In the genomic region with DNA sequence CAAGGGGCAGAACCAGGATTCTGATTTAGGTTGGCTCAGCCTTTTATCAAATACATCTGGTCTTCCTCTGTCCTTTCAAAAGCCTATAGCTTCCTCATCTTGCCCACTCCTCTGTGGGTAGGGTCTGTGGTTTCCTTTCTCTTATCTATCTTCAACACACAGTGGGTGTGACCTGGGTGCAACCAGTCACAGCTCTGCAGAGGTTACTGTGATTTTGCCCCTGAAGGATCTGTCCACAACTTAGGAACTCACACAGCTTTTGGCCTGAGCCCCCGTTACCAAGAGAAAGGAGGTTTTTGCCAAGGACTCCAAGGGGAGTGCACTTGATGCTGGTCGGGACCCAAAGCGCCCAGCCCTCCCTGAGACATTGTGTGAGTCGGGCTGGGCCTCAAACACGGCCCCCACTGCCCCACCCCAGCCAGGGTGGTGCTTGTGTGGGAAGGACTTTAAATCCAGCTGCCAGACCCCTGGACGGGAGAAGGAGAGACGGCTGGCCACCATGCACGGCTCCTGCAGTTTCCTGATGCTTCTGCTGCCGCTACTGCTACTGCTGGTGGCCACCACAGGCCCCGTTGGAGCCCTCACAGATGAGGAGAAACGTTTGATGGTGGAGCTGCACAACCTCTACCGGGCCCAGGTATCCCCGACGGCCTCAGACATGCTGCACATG, we compare ENCODE assay signal across 12 cellular contexts. TPM values are rescaled to one million over a fixed set of nuclear protein-coding genes. Genes with fewer than 3 reads are reported as not detected.
DNase-seq lines count a peak whose midpoint lies in the region; ATAC-seq and TF ChIP-seq lines count a peak whose summit lies in the region.
"Had no signal": no experiment of that assay in that cellular context is flagged by ENCODE, and none has a peak within 500 bp of the region (broad histone marks: within the 10 kb centered on the region; RNA-seq: fewer than 3 reads in every experiment).

TSS of gene PI16 (plus strand) at position 477 of the 670 bp plus-strand sequence. CDS start at position 500, 23 bp downstream.

- H3K36me3 ChIP-seq in CD4-positive, CD25-positive, alpha-beta regulatory T cell (ENCODE audit: control insufficient read depth, insufficient read depth, low read length), result peaks cover 3% of the 10 kb centered on the region
- H3K36me3 ChIP-seq: transverse colon had no signal

- peak within 1 kb of the TSS; percentile 88 to 96 (median 92) for H3K4me3 Mint-ChIP-seq in CD4-positive, CD25-positive, alpha-beta regulatory T cell

- peaks cover 22 to 60% (median 40%) of the 10 kb centered on the region in 4 donors for H3K4me1 Mint-ChIP-seq in CD4-positive, CD25-positive, alpha-beta regulatory T cell

- peak in 2 of 3 donors; percentile 20 to 73 for DNase-seq in CD4-positive, CD25-positive, alpha-beta regulatory T cell
- DNase-seq in MV-4-11 (lab: John Stamatoyannopoulos, UW), result peak; percentile 65
- peak; percentile 33 for DNase-seq in central memory CD4-positive, alpha-beta T cell
- peak; percentile 32 for DNase-seq in midbrain (lab: John Stamatoyannopoulos, UW)
- no peak for DNase-seq in occipital lobe (lab: John Stamatoyannopoulos, UW)
- no peak for DNase-seq in AML-193 (lab: John Stamatoyannopoulos, UW)
- no peak for DNase-seq in omental fat pad (ENCODE audit: low spot score)
- DNase-seq: mesendoderm, NCI-H446, transverse colon had no signal

- ATAC-seq in CD4-positive, CD25-positive, alpha-beta regulatory T cell (ENCODE audit: low read depth in 2 of 2), result peak; percentile 59 to 73
- ATAC-seq in GM19467 (IDR thresholded peaks at IDR 0.05; ENCODE audit: unreplicated experiment) (no peak), omental fat pad (ENCODE audit: low FRiP score) (no peak)

- TF ChIP-seq CTCF in omental fat pad (IDR thresholded peaks at IDR 0.05), result no peak

- H3K4me1 ChIP-seq in CD4-positive, CD25-positive, alpha-beta regulatory T cell (ENCODE audit: control insufficient read depth, insufficient read depth, low read length, poor library complexity, severe bottlenecking), result peaks cover 48% of the 10 kb centered on the region
- H3K4me1 ChIP-seq: transverse colon had no signal

- peak within 1 kb of the TSS; percentile 84 for H3K4me3 ChIP-seq in CD4-positive, CD25-positive, alpha-beta regulatory T cell (ENCODE audit: low read depth, low read length)
- H3K4me3 ChIP-seq: transverse colon had no signal

- H3K27ac ChIP-seq in CD4-positive, CD25-positive, alpha-beta regulatory T cell (ENCODE audit: insufficient read depth, low read length, poor library complexity, severe bottlenecking), result peak within 1 kb of the TSS; percentile 43
- H3K27ac ChIP-seq: transverse colon had no signal

- H3K27me3 ChIP-seq in CD4-positive, CD25-positive, alpha-beta regulatory T cell (ENCODE audit: control insufficient read depth, insufficient read depth, low read length), result no peaks in the 10 kb centered on the region
- H3K27me3 ChIP-seq: transverse colon had no signal

- peak within 1 kb of the TSS; percentile 73 to 93 (median 89) for H3K27ac Mint-ChIP-seq in CD4-positive, CD25-positive, alpha-beta regulatory T cell

- H3K9me3 Mint-ChIP-seq in CD4-positive, CD25-positive, alpha-beta regulatory T cell, result no peaks in the 10 kb centered on the region

- no peaks in the 10 kb centered on the region for H3K27me3 Mint-ChIP-seq in CD4-positive, CD25-positive, alpha-beta regulatory T cell

- H3K36me3 Mint-ChIP-seq in CD4-positive, CD25-positive, alpha-beta regulatory T cell, result no peaks in the 10 kb centered on the region

- H3K9me3 ChIP-seq in CD4-positive, CD25-positive, alpha-beta regulatory T cell (ENCODE audit: control insufficient read depth in 2 of 2, low read length in 2 of 2), result no peaks in the 10 kb centered on the region
- H3K9me3 ChIP-seq: transverse colon had no signal

RNA-seq across cellular contexts. Expression of gene PI16, which starts in this region (rescaled TPM):
- total RNA-seq in CD4-positive, CD25-positive, alpha-beta regulatory T cell, result 62.2 TPM
- polyA plus RNA-seq in CD4-positive, CD25-positive, alpha-beta regulatory T cell, result 100 to 1,000 TPM in 1 of 4 donors, 10 to 100 TPM in 3; 31.9 to 113 (median 77.1) TPM
- total RNA-seq in occipital lobe (0.78 TPM), omental fat pad (10 to 100 TPM in 2 of 4 donors, 1 to 10 TPM in 2; 1.3 to 41.9 (median 8.9) TPM)
- total RNA-seq: fibroblast of lung had no signal

Comparison
In these comparisons a context has a peak if more than half of its experiments do, and no peak if none do; other contexts are left out.
1. ATAC-seq: peak in CD4-positive, CD25-positive, alpha-beta regulatory T cell (2 of 2); none in GM19467 (single experiment) and omental fat pad (single experiment).
2. DNase-seq: peak in CD4-positive, CD25-positive, alpha-beta regulatory T cell (2 of 3), MV-4-11 (single experiment), central memory CD4-positive, alpha-beta T cell (single experiment) and midbrain (single experiment); none in occipital lobe (single experiment), AML-193 (0 of 2) and omental fat pad (single experiment).